ENCODE assay signal across 15 cellular contexts in genomic region chr21:45200031-45200430, GRCh38.
DNase-seq lines count a peak whose midpoint lies in the region; ATAC-seq, FAIRE-seq and TF ChIP-seq lines count a peak whose summit lies in the region.
"Had no signal": no experiment of that assay in that cellular context is flagged by ENCODE, and none has a peak within 500 bp of the region (broad histone marks: within the 10 kb centered on the region; RNA-seq: fewer than 3 reads in every experiment).

No MANE protein-coding gene starts in this region.

- H3K27ac ChIP-seq in HEK293 (ENCODE audit: extremely low read depth, low read depth, low read length) = no peak overlapping the region
- H3K27ac ChIP-seq in kidney (ENCODE audit: low read depth in 2 of 2, low read length in 2 of 2) = no peak overlapping the region
- no peak overlapping the region for H3K27ac ChIP-seq in upper lobe of right lung
- H3K27ac ChIP-seq in upper lobe of left lung = no peak overlapping the region
- H3K27ac ChIP-seq: A549 had no signal

- no peak overlapping the region for H3K4me3 ChIP-seq in HEK293 (ENCODE audit: low read depth, low read length)
- H3K4me3 ChIP-seq in kidney (ENCODE audit: low read length in 2 of 2) = no peak overlapping the region
- H3K4me3 ChIP-seq in upper lobe of right lung = no peak overlapping the region
- H3K4me3 ChIP-seq in upper lobe of left lung = no peak overlapping the region
- H3K4me3 ChIP-seq: A549 had no signal

- DNase-seq in activated CD8-positive, alpha-beta memory T cell treated with anti-CD3 and anti-CD28 coated beads for 24 hours = peak; percentile 40
- DNase-seq in activated CD8-positive, alpha-beta memory T cell treated with anti-CD3 and anti-CD28 coated beads, Interleukin-2, amount 10 ng/mL, durations not matched to agents 7 days and 5 days = no peak
- peak; percentile 55 for DNase-seq in kidney
- DNase-seq in upper lobe of right lung = no peak
- DNase-seq in posterior cingulate gyrus = no peak
- no peak for DNase-seq in upper lobe of left lung
- no peak for DNase-seq in T-helper 9 cell
- DNase-seq: BE2C, DMS53, HCEC 1CT had no signal

- 92 to 97% methylated on average over 8 of the region's 8 CpGs for WGBS in upper lobe of left lung, 2 donors

- no peaks in the 10 kb centered on the region for H3K27me3 ChIP-seq in upper lobe of right lung
- no peaks in the 10 kb centered on the region for H3K27me3 ChIP-seq in upper lobe of left lung
- H3K27me3 ChIP-seq: BE2C had no signal

- H3K9me3 Mint-ChIP-seq in activated CD8-positive, alpha-beta memory T cell treated with anti-CD3 and anti-CD28 coated beads, Interleukin-2, amount 10 ng/mL, durations not matched to agents 7 days and 5 days (ENCODE audit: low read depth) = no peaks in the 10 kb centered on the region

- intact Hi-C loops in kidney (cut with DNase I) = no loop called here
- intact Hi-C loops in upper lobe of right lung (cut with DNase I) = no loop called here
- intact Hi-C loops in posterior cingulate gyrus (cut with DNase I) = no loop called here

- H3K27ac Mint-ChIP-seq in activated CD8-positive, alpha-beta memory T cell treated with anti-CD3 and anti-CD28 coated beads, Interleukin-2, amount 10 ng/mL, durations not matched to agents 7 days and 5 days = no peak overlapping the region

- peaks cover 15% of the 10 kb centered on the region for H3K36me3 Mint-ChIP-seq in activated CD8-positive, alpha-beta memory T cell treated with anti-CD3 and anti-CD28 coated beads, Interleukin-2, amount 10 ng/mL, durations not matched to agents 7 days and 5 days

- TF ChIP-seq POLR2A in upper lobe of left lung (IDR thresholded peaks at IDR 0.05) = no peak

- TF ChIP-seq EP300 in upper lobe of left lung (IDR thresholded peaks at IDR 0.05) = no peak

- no peak for FAIRE-seq in kidney (lab: Jason Lieb, UNC)
- FAIRE-seq: A549, GM19239, HepG2, HTR-8/SVneo had no signal

- POLR2A ChIA-PET in HEK293 (lab: Yijun Ruan, JAX) = no interaction called here

- no peak for TF ChIP-seq CTCF in HEK293 (tag by site-specific recombination; IDR thresholded peaks at IDR 0.05)
- TF ChIP-seq CTCF in kidney (IDR thresholded peaks at IDR 0.05; ENCODE audit: borderline replicate concordance, extremely low read depth, insufficient read depth) = no peak
- TF ChIP-seq CTCF in upper lobe of right lung (IDR thresholded peaks at IDR 0.05) = no peak
- TF ChIP-seq CTCF in upper lobe of left lung (IDR thresholded peaks at IDR 0.05) = no peak

- no peaks in the 10 kb centered on the region for H3K27me3 Mint-ChIP-seq in activated CD8-positive, alpha-beta memory T cell treated with anti-CD3 and anti-CD28 coated beads, Interleukin-2, amount 10 ng/mL, durations not matched to agents 7 days and 5 days

- H3K4me3 Mint-ChIP-seq in activated CD8-positive, alpha-beta memory T cell treated with anti-CD3 and anti-CD28 coated beads, Interleukin-2, amount 10 ng/mL, durations not matched to agents 7 days and 5 days = no peak overlapping the region

- H3K9ac ChIP-seq in kidney (ENCODE audit: low read length in 2 of 2) = no peak overlapping the region

- H3K9me3 ChIP-seq in HEK293 (ENCODE audit: control insufficient read depth, insufficient read depth, low read depth, low read length) (no peaks in the 10 kb centered on the region), kidney (ENCODE audit: control insufficient read depth in 1 of 2, low read length in 2 of 2) (no peaks in the 10 kb centered on the region), upper lobe of right lung (no peaks in the 10 kb centered on the region), upper lobe of left lung (no peaks in the 10 kb centered on the region)
- H3K9me3 ChIP-seq: A549, BE2C had no signal

- H3K36me3 ChIP-seq in HEK293 (ENCODE audit: control insufficient read depth in 2 of 2, insufficient read depth in 1 of 2, low read length in 2 of 2) (peaks cover 0 to 7% of the 10 kb centered on the region in 2 experiments; a peak in 1 of 3 replicates), kidney (ENCODE audit: control insufficient read depth in 1 of 2, insufficient read depth in 2 of 2, low read length in 2 of 2) (peaks cover 2 to 6% of the 10 kb centered on the region in 2 donors), upper lobe of right lung (peaks cover 37% of the 10 kb centered on the region), upper lobe of left lung (peaks cover 0 to 42% (median 13%) of the 10 kb centered on the region in 4 donors)

- no peaks in the 10 kb centered on the region for H3K4me1 ChIP-seq in HEK293 (ENCODE audit: control insufficient read depth, insufficient read depth, low read length)
- H3K4me1 ChIP-seq in kidney (ENCODE audit: control insufficient read depth in 1 of 2, insufficient read depth in 1 of 2, low read depth in 1 of 2, low read length in 2 of 2) = no peaks in the 10 kb centered on the region
- no peaks in the 10 kb centered on the region for H3K4me1 ChIP-seq in upper lobe of right lung
- H3K4me1 ChIP-seq in upper lobe of left lung = peaks cover 0 to 6% (median 0%) of the 10 kb centered on the region in 4 donors
- H3K4me1 ChIP-seq: A549 had no signal

- ATAC-seq in activated CD8-positive, alpha-beta memory T cell treated with anti-CD3 and anti-CD28 coated beads, Interleukin-2, amount 10 ng/mL, durations not matched to agents 7 days and 5 days = no peak
- ATAC-seq in upper lobe of right lung (peak; percentile 32), upper lobe of left lung (ENCODE audit: low FRiP score in 2 of 2) (no peak)
- ATAC-seq: A549, HepG2 had no signal

- CTCF ChIA-PET in activated CD8-positive, alpha-beta memory T cell treated with anti-CD3 and anti-CD28 coated beads, Interleukin-2, amount 10 ng/mL, durations not matched to agents 7 days and 5 days (lab: Charles Lee) = no interaction called here
- CTCF ChIA-PET in HEK293 (lab: Yijun Ruan, JAX) = interaction anchor here (0.6 to 1.6 kb wide), 2 partner anchors 63 to 150 kb away, joined by 3 to 5 read pairs; no protein-coding TSS in a partner anchor

- H3K4me1 Mint-ChIP-seq in activated CD8-positive, alpha-beta memory T cell treated with anti-CD3 and anti-CD28 coated beads, Interleukin-2, amount 10 ng/mL, durations not matched to agents 7 days and 5 days = peaks cover 11% of the 10 kb centered on the region

TF ChIP-seq in HEK293, 187 proteins besides CTCF, POLR2A, EP300 and RAD21:
- peak; percentile 8; the same call in 1 of the 2 replicates for TF ChIP-seq ZIC2 (tag by site-specific recombination; IDR thresholded peaks at IDR 0.05)
- no peak for TF ChIP-seq ZBTB20 (tag by site-specific recombination; IDR thresholded peaks at IDR 0.05)

Comparison
In these comparisons a context has a peak if more than half of its experiments do, and no peak if none do; other contexts are left out.
1. DNase-seq: peak in activated CD8-positive, alpha-beta memory T cell treated with anti-CD3 and anti-CD28 coated beads for 24 hours (single experiment) and kidney (single experiment); none in activated CD8-positive, alpha-beta memory T cell treated with anti-CD3 and anti-CD28 coated beads, Interleukin-2, amount 10 ng/mL, durations not matched to agents 7 days and 5 days (single experiment), upper lobe of right lung (single experiment), posterior cingulate gyrus (0 of 10), upper lobe of left lung (0 of 2) and T-helper 9 cell (single experiment).